8 cellular contexts compared by ENCODE assay signal in genomic region chr1:40818264-40818961, GRCh38. TPM values are rescaled to one million over a fixed set of nuclear protein-coding genes. Genes with fewer than 3 reads are reported as not detected.
DNase-seq lines count a peak whose midpoint lies in the region; ATAC-seq lines count a peak whose summit lies in the region.

No MANE protein-coding gene starts in this region.

- peaks cover 0 to 21% (median 11%) of the 10 kb centered on the region in 7 donors for H3K4me1 Mint-ChIP-seq in naive thymus-derived CD4-positive, alpha-beta T cell

- peak overlapping the region; percentile 68 for H3K4me3 ChIP-seq in naive thymus-derived CD4-positive, alpha-beta T cell (ENCODE audit: low read length)

- H3K27me3 ChIP-seq in naive thymus-derived CD4-positive, alpha-beta T cell (ENCODE audit: control insufficient read depth in 2 of 2, insufficient read depth in 2 of 2, low read length in 2 of 2): no peaks in the 10 kb centered on the region

- CTCF ChIA-PET in naive thymus-derived CD4-positive, alpha-beta T cell (lab: Charles Lee): no interaction called here

- no peaks in the 10 kb centered on the region for H3K9me3 ChIP-seq in naive thymus-derived CD4-positive, alpha-beta T cell (ENCODE audit: control insufficient read depth in 2 of 3, low read length in 3 of 3)

- H3K36me3 ChIP-seq in naive thymus-derived CD4-positive, alpha-beta T cell (ENCODE audit: control insufficient read depth in 2 of 3, insufficient read depth in 3 of 3, low read length in 3 of 3): no peaks in the 10 kb centered on the region

- peak overlapping the region; percentile 76 to 89 (median 83) for H3K4me3 Mint-ChIP-seq in naive thymus-derived CD4-positive, alpha-beta T cell

- DNase-seq in activated CD4-positive, alpha-beta T cell treated with anti-CD3 and anti-CD28 coated beads, Interleukin-2, amount 50 U/mL, for 1 hour: peak; percentile 87
- DNase-seq in effector CD4-positive, alpha-beta T cell: peak; percentile 82
- peak; percentile 66 to 90 (median 86) for DNase-seq in naive thymus-derived CD4-positive, alpha-beta T cell
- DNase-seq in stimulated activated naive CD4-positive, alpha-beta T cell treated with Interleukin-2 at 50 U/mL for 16 hours (lab: John Stamatoyannopoulos, UW): peak; percentile 87
- DNase-seq in NOMO-1 (lab: John Stamatoyannopoulos, UW; ENCODE audit: unreplicated experiment in 2 of 2) (no peak), NCI-H2196 (lab: John Stamatoyannopoulos, UW; ENCODE audit: unreplicated experiment) (no peak)

- H3K27ac Mint-ChIP-seq in naive thymus-derived CD4-positive, alpha-beta T cell: peak overlapping the region; percentile 74 to 89 (median 83)

- H3K4me1 ChIP-seq in naive thymus-derived CD4-positive, alpha-beta T cell (ENCODE audit: control insufficient read depth in 2 of 2, insufficient read depth in 2 of 2, low read length in 2 of 2): peaks cover 0 to 5% of the 10 kb centered on the region in 2 donors

- H3K36me3 Mint-ChIP-seq in naive thymus-derived CD4-positive, alpha-beta T cell: no peaks in the 10 kb centered on the region

- POLR2A ChIA-PET in naive thymus-derived CD4-positive, alpha-beta T cell (lab: Charles Lee): interaction anchor here (0.7 to 5.1 kb wide), 3 partner anchors 17 to 44 kb away, joined by 3 to 23 read pairs (median 3); partner anchors contain the start of gene CITED4

- H3K27me3 Mint-ChIP-seq in naive thymus-derived CD4-positive, alpha-beta T cell: peaks cover 0 to 8% (median 0%) of the 10 kb centered on the region in 5 donors

- H3K27ac ChIP-seq in naive thymus-derived CD4-positive, alpha-beta T cell (ENCODE audit: low read depth, low read length): peak overlapping the region; percentile 50

- ATAC-seq in GM19025 (IDR thresholded peaks at IDR 0.05; ENCODE audit: low read depth, unreplicated experiment) (peak; percentile 89), HG03196 (IDR thresholded peaks at IDR 0.05; ENCODE audit: unreplicated experiment) (peak; percentile 69)
- ATAC-seq in naive thymus-derived CD4-positive, alpha-beta T cell: peak; percentile 98

- H3K9me3 Mint-ChIP-seq in naive thymus-derived CD4-positive, alpha-beta T cell: no peaks in the 10 kb centered on the region

- intact Hi-C loops in naive thymus-derived CD4-positive, alpha-beta T cell (cut with micrococcal nuclease): loop anchor here (1.0 to 2.0 kb wide), 5 partner anchors 16 to 127 kb away; partner anchors contain the start of genes CITED4 (in 2 of the 2) and NFYC (in 2 of the 2)

RNA-seq across cellular contexts. Expression of gene KCNQ4, which starts 34.8 kb away (rescaled TPM):
- under 1 TPM; 0.13 to 0.97 (median 0.24) TPM for total RNA-seq in naive thymus-derived CD4-positive, alpha-beta T cell
- under 1 TPM in 1 of 2 donors, not detected in 1; 0.10 TPM for polyA plus RNA-seq in naive thymus-derived CD4-positive, alpha-beta T cell

RNA-seq across cellular contexts. Expression of gene CITED4, which starts 43.8 kb away (rescaled TPM):
- total RNA-seq in naive thymus-derived CD4-positive, alpha-beta T cell: 10 to 100 TPM; 20.5 to 42.8 (median 21.5) TPM
- polyA plus RNA-seq in naive thymus-derived CD4-positive, alpha-beta T cell: 10 to 100 TPM; 28.9 to 37.9 TPM

Comparison
In these comparisons a context has a peak if more than half of its experiments do, and no peak if none do; other contexts are left out.
1. DNase-seq: peak in activated CD4-positive, alpha-beta T cell treated with anti-CD3 and anti-CD28 coated beads, Interleukin-2, amount 50 U/mL, for 1 hour (single experiment), effector CD4-positive, alpha-beta T cell (single experiment), naive thymus-derived CD4-positive, alpha-beta T cell (9 of 9) and stimulated activated naive CD4-positive, alpha-beta T cell treated with Interleukin-2 at 50 U/mL for 16 hours (single experiment); none in NOMO-1 (0 of 2) and NCI-H2196 (single experiment).
2. Peak in every context shown above with its lines, with median percentiles within 50 percentile points of each other: ATAC-seq.